In genomic region chr5:124301850-124302249, GRCh38 we compare ENCODE assay signal across 20 cellular contexts.
DNase-seq lines count a peak whose midpoint lies in the region; ATAC-seq, FAIRE-seq and TF ChIP-seq lines count a peak whose summit lies in the region.
"Had no signal": no experiment of that assay in that cellular context is flagged by ENCODE, and none has a peak within 500 bp of the region (broad histone marks: within the 10 kb centered on the region; RNA-seq: fewer than 3 reads in every experiment).

No MANE protein-coding gene starts in this region.

- TF ChIP-seq POLR2A in sigmoid colon (IDR thresholded peaks at IDR 0.05) = no peak

- ATAC-seq in GM23338 = no peak
- no peak for ATAC-seq in GM21825 (IDR thresholded peaks at IDR 0.05; ENCODE audit: unreplicated experiment)
- ATAC-seq in PC-3 = no peak
- ATAC-seq: Right ventricle myocardium inferior; stimulated activated memory B cell treated with anti-CD40 and anti-IgM and Interleukin-4, amounts not matched to agents 10 μg/mL and 1 μg/mL and 100 μg/mL, for 72 hours; upper lobe of right lung had no signal

- H3K4me3 ChIP-seq in GM23338 (no peak overlapping the region), astrocyte (ENCODE audit: insufficient read depth, low read depth, low read length) (no peak overlapping the region), sigmoid colon (no peak overlapping the region), PC-3 (ENCODE audit: low read length) (no peak overlapping the region)
- H3K4me3 ChIP-seq: cardiac muscle cell, spleen, upper lobe of right lung had no signal

- H3K4me3 Mint-ChIP-seq in GM23338 = no peak overlapping the region
- H3K4me3 Mint-ChIP-seq in astrocyte (ENCODE audit: unreplicated experiment) = no peak overlapping the region
- H3K4me3 Mint-ChIP-seq: activated naive CD4-positive, alpha-beta T cell treated with anti-CD3 and anti-CD28 coated beads for 36 hours; H9; stimulated activated memory B cell treated with anti-CD40 and anti-IgM and Interleukin-4, amounts not matched to agents 10 μg/mL and 1 μg/mL and 100 μg/mL, for 72 hours had no signal

- no peak for DNase-seq in GM23338 (ENCODE audit: low spot score)
- peak; percentile 82 for DNase-seq in astrocyte (ENCODE audit: low read depth)
- peak; percentile 9 for DNase-seq in glomerular visceral epithelial cell (ENCODE audit: extremely low spot score)
- no peak for DNase-seq in sigmoid colon
- no peak for DNase-seq in DMS153 (lab: John Stamatoyannopoulos, UW)
- no peak for DNase-seq in PC-3
- DNase-seq in KG1 (lab: John Stamatoyannopoulos, UW) = no peak
- DNase-seq: activated CD4-positive, CD25-positive, alpha-beta regulatory T cell treated with anti-CD3 and anti-CD28 coated beads, Interleukin-2, amount 50 U/mL, for 72 hours; activated naive CD4-positive, alpha-beta T cell treated with anti-CD3 and anti-CD28 coated beads for 36 hours; effector memory CD4-positive, alpha-beta T cell; H9; NCI-H1092; spleen; upper lobe of right lung had no signal

- peaks cover 5% of the 10 kb centered on the region; the same call in 2 of the 3 replicates for H3K9me3 Mint-ChIP-seq in GM23338
- peaks cover 2% of the 10 kb centered on the region for H3K9me3 Mint-ChIP-seq in astrocyte (ENCODE audit: unreplicated experiment)
- H3K9me3 Mint-ChIP-seq: activated naive CD4-positive, alpha-beta T cell treated with anti-CD3 and anti-CD28 coated beads for 36 hours; H9; stimulated activated memory B cell treated with anti-CD40 and anti-IgM and Interleukin-4, amounts not matched to agents 10 μg/mL and 1 μg/mL and 100 μg/mL, for 72 hours had no signal

- POLR2A ChIA-PET in PC-3 (lab: Charles Lee; ENCODE audit: unreplicated experiment) = no interaction called here

- CTCF ChIA-PET in PC-3 (lab: Charles Lee) = no interaction called here

- H3K4me1 ChIP-seq in GM23338 (ENCODE audit: insufficient read depth) = no peaks in the 10 kb centered on the region; the same call in 1 of the 2 replicates
- H3K4me1 ChIP-seq in astrocyte (ENCODE audit: insufficient read depth, low read length) = peaks cover 6% of the 10 kb centered on the region
- H3K4me1 ChIP-seq in sigmoid colon = peaks cover 0 to 34% (median 24%) of the 10 kb centered on the region in 4 donors
- H3K4me1 ChIP-seq in PC-3 (ENCODE audit: insufficient read depth, low read length) = peaks cover 6% of the 10 kb centered on the region
- H3K4me1 ChIP-seq: spleen, upper lobe of right lung had no signal

- H3K27me3 Mint-ChIP-seq in GM23338 (ENCODE audit: insufficient read depth, low read depth, poor library complexity) (no peaks in the 10 kb centered on the region), astrocyte (ENCODE audit: low read depth, unreplicated experiment) (no peaks in the 10 kb centered on the region)
- H3K27me3 Mint-ChIP-seq: stimulated activated memory B cell treated with anti-CD40 and anti-IgM and Interleukin-4, amounts not matched to agents 10 μg/mL and 1 μg/mL and 100 μg/mL, for 72 hours had no signal

- no TSS peak for BruUV-seq in PC-3 (replicated peaks; lab: Mats Ljungman, UMichigan)

- no peaks in the 10 kb centered on the region for H3K4me1 Mint-ChIP-seq in GM23338
- peaks cover 20% of the 10 kb centered on the region for H3K4me1 Mint-ChIP-seq in astrocyte (ENCODE audit: low read depth, unreplicated experiment)
- H3K4me1 Mint-ChIP-seq: stimulated activated memory B cell treated with anti-CD40 and anti-IgM and Interleukin-4, amounts not matched to agents 10 μg/mL and 1 μg/mL and 100 μg/mL, for 72 hours had no signal

- TF ChIP-seq EP300 in sigmoid colon (IDR thresholded peaks at IDR 0.05) = no peak

- H2AFZ ChIP-seq in GM23338 (peak overlapping the region; percentile 80; the same call in 1 of the 2 replicates), astrocyte (ENCODE audit: low read depth, low read length) (no peak overlapping the region), PC-3 (ENCODE audit: low read length) (no peak overlapping the region)

- H3K4me2 ChIP-seq in GM23338 = no peak overlapping the region
- peak overlapping the region; percentile 42 for H3K4me2 ChIP-seq in astrocyte (ENCODE audit: low read length)
- H3K4me2 ChIP-seq in PC-3 (ENCODE audit: low read length) = no peak overlapping the region

- H3K79me2 ChIP-seq in GM23338 (replicated peaks; ENCODE audit: insufficient read depth) (no peaks in the 10 kb centered on the region), astrocyte (ENCODE audit: insufficient read depth, low read length) (no peaks in the 10 kb centered on the region), PC-3 (ENCODE audit: low read length) (no peaks in the 10 kb centered on the region)

- intact Hi-C loops in sigmoid colon (cut with DNase I) (no loop called here), PC-3 (cut with micrococcal nuclease) (no loop called here)

- H3F3A ChIP-seq in GM23338 (replicated peaks; ENCODE audit: low read depth) = no peaks in the 10 kb centered on the region
- no peaks in the 10 kb centered on the region for H3F3A ChIP-seq in PC-3 (ENCODE audit: low read length, unreplicated experiment)

- FAIRE-seq in astrocyte (lab: Jason Lieb, UNC) = no peak
- FAIRE-seq: G401.6, GM12891 had no signal

- H3K9me2 ChIP-seq in GM23338 (ENCODE audit: insufficient read depth) (peaks cover 7% of the 10 kb centered on the region; the same call in 1 of the 2 replicates), PC-3 (replicated peaks; ENCODE audit: low read length) (no peaks in the 10 kb centered on the region)

- H3K36me3 ChIP-seq in GM23338 (ENCODE audit: insufficient read depth) (peaks cover 7% of the 10 kb centered on the region), astrocyte (ENCODE audit: insufficient read depth, low read length) (no peaks in the 10 kb centered on the region), sigmoid colon (no peaks in the 10 kb centered on the region), PC-3 (ENCODE audit: low read depth, low read length) (no peaks in the 10 kb centered on the region)
- H3K36me3 ChIP-seq: cardiac muscle cell, spleen, upper lobe of right lung had no signal

- H3K36me3 Mint-ChIP-seq in GM23338 (ENCODE audit: low read depth) = peaks cover 6% of the 10 kb centered on the region; the same call in 2 of the 3 replicates
- no peaks in the 10 kb centered on the region for H3K36me3 Mint-ChIP-seq in astrocyte (ENCODE audit: low read depth, unreplicated experiment)
- H3K36me3 Mint-ChIP-seq: stimulated activated memory B cell treated with anti-CD40 and anti-IgM and Interleukin-4, amounts not matched to agents 10 μg/mL and 1 μg/mL and 100 μg/mL, for 72 hours had no signal

- H3K27ac ChIP-seq in GM23338 (ENCODE audit: low read depth) (no peak overlapping the region), astrocyte (ENCODE audit: low read depth, low read length) (no peak overlapping the region), sigmoid colon (peak overlapping the region; percentile 25 to 70 (median 50)), PC-3 (ENCODE audit: low read length) (no peak overlapping the region)
- H3K27ac ChIP-seq: cardiac muscle cell, spleen, upper lobe of right lung had no signal

- H3K9me3 ChIP-seq in astrocyte (ENCODE audit: insufficient read depth, low read depth, low read length) (no peaks in the 10 kb centered on the region), sigmoid colon (no peaks in the 10 kb centered on the region), PC-3 (ENCODE audit: low read length) (no peaks in the 10 kb centered on the region)
- H3K9me3 ChIP-seq: spleen, upper lobe of right lung had no signal

- no peak overlapping the region for H3K27ac Mint-ChIP-seq in GM23338
- peak overlapping the region; percentile 86 for H3K27ac Mint-ChIP-seq in astrocyte (ENCODE audit: unreplicated experiment)
- H3K27ac Mint-ChIP-seq: activated naive CD4-positive, alpha-beta T cell treated with anti-CD3 and anti-CD28 coated beads for 36 hours; stimulated activated memory B cell treated with anti-CD40 and anti-IgM and Interleukin-4, amounts not matched to agents 10 μg/mL and 1 μg/mL and 100 μg/mL, for 72 hours had no signal

- TF ChIP-seq CTCF in GM23338 (conservative IDR thresholded peaks at IDR 0.05; ENCODE audit: low read depth in 2 of 2) (no peak), astrocyte (IDR thresholded peaks at IDR 0.05; ENCODE audit: insufficient read depth, low read depth, low read length) (no peak), sigmoid colon (IDR thresholded peaks at IDR 0.05) (no peak), PC-3 (conservative IDR thresholded peaks at IDR 0.05; ENCODE audit: low read depth, low read length) (no peak)

- H4K20me1 ChIP-seq in GM23338 (replicated peaks; ENCODE audit: insufficient read depth) (no peaks in the 10 kb centered on the region), astrocyte (ENCODE audit: insufficient read depth, low read length) (no peaks in the 10 kb centered on the region), PC-3 (ENCODE audit: low read length) (no peaks in the 10 kb centered on the region)

- 87 to 88% methylated on average over 2 of the region's 2 CpGs for WGBS in sigmoid colon, 2 donors

- H3K9ac ChIP-seq in astrocyte (ENCODE audit: low read length) (no peak overlapping the region), PC-3 (ENCODE audit: low read length) (no peak overlapping the region)

- H3K27me3 ChIP-seq in GM23338 (ENCODE audit: insufficient read depth) (no peaks in the 10 kb centered on the region), astrocyte (ENCODE audit: insufficient read depth, low read length) (no peaks in the 10 kb centered on the region), sigmoid colon (no peaks in the 10 kb centered on the region), PC-3 (ENCODE audit: low read length) (no peaks in the 10 kb centered on the region)
- H3K27me3 ChIP-seq: cardiac muscle cell, spleen, upper lobe of right lung had no signal

TF ChIP-seq in GM23338, 12 proteins besides CTCF, POLR2A, EP300 and RAD21 (continues in another document):
- TF ChIP-seq JUNB (IDR thresholded peaks at IDR 0.05; ENCODE audit: unreplicated experiment) (no peak), CREB1 (CRISPR knock-in tag; IDR thresholded peaks at IDR 0.05; ENCODE audit: low read depth) (no peak), ZNF331 (CRISPR knock-in tag; IDR thresholded peaks at IDR 0.05; ENCODE audit: low read depth) (no peak), POLR2AphosphoS5 (IDR thresholded peaks at IDR 0.05; ENCODE audit: low read depth) (no peak), STAT1 (IDR thresholded peaks at IDR 0.05; ENCODE audit: unreplicated experiment) (no peak), ZNF114 (CRISPR knock-in tag; IDR thresholded peaks at IDR 0.05) (no peak)

Comparison
In these comparisons a context has a peak if more than half of its experiments do, and no peak if none do; other contexts are left out.
1. DNase-seq: peak in astrocyte (single experiment) and glomerular visceral epithelial cell (single experiment); none in GM23338 (single experiment), sigmoid colon (single experiment), DMS153 (single experiment), PC-3 (single experiment) and KG1 (single experiment).
2. H3K27ac ChIP-seq: peak in sigmoid colon (4 of 4); none in GM23338 (single experiment), astrocyte (single experiment) and PC-3 (single experiment).